ENCODE assay signal across 8 cellular contexts in genomic region chr18:46950064-46950656, GRCh38. TPM values are rescaled to one million over a fixed set of nuclear protein-coding genes. Genes with fewer than 3 reads are reported as not detected.
A peak's percentile ranks its signal among the peaks of the same experiment; 100 is the strongest.
DNase-seq lines count a peak whose midpoint lies in the region; ATAC-seq and TF ChIP-seq lines count a peak whose summit lies in the region.

No MANE protein-coding gene starts in this region.

- H3K18ac ChIP-seq in mesenchymal stem cell (ENCODE audit: low read depth in 1 of 2, low read length in 2 of 2) = no peak overlapping the region

- H3K4me1 ChIP-seq in Loucy (ENCODE audit: insufficient read depth, low read length, poor library complexity, severe bottlenecking) (no peaks in the 10 kb centered on the region), mesenchymal stem cell (ENCODE audit: control insufficient read depth, insufficient read depth, low read depth, low read length) (no peaks in the 10 kb centered on the region)

- H3K36me3 Mint-ChIP-seq in activated naive CD4-positive, alpha-beta T cell treated with anti-CD3 and anti-CD28 coated beads, Interleukin-2, amount 50 U/mL, for 72 hours = no peaks in the 10 kb centered on the region
- no peaks in the 10 kb centered on the region for H3K36me3 Mint-ChIP-seq in activated CD8-positive, alpha-beta memory T cell treated with anti-CD3 and anti-CD28 coated beads, Interleukin-2, amount 10 ng/mL, durations not matched to agents 7 days and 5 days

- H3F3A ChIP-seq in Loucy (ENCODE audit: low read depth) = no peaks in the 10 kb centered on the region

- TF ChIP-seq CTCF in GM06990 (IDR thresholded peaks at IDR 0.05; ENCODE audit: insufficient read depth, low read length, poor library complexity, severe bottlenecking) (peak; percentile 70), Loucy (conservative IDR thresholded peaks at IDR 0.05; ENCODE audit: low read length) (peak; percentile 77), VCaP (conservative IDR thresholded peaks at IDR 0.05) (peak; percentile 64)

- H3K4me2 ChIP-seq in Loucy (ENCODE audit: low read depth, low read length, poor library complexity, severe bottlenecking) (no peak overlapping the region), mesenchymal stem cell (ENCODE audit: low read length, poor library complexity, severe bottlenecking) (no peak overlapping the region)

- ATAC-seq in activated naive CD4-positive, alpha-beta T cell treated with anti-CD3 and anti-CD28 coated beads, Interleukin-2, amount 50 U/mL, for 72 hours = no peak
- no peak for ATAC-seq in GM19324 (IDR thresholded peaks at IDR 0.05; ENCODE audit: low FRiP score, unreplicated experiment)
- ATAC-seq in activated CD8-positive, alpha-beta memory T cell treated with anti-CD3 and anti-CD28 coated beads, Interleukin-2, amount 10 ng/mL, durations not matched to agents 7 days and 5 days = no peak

- 47% methylated on average over 3 of the region's 5 CpGs for WGBS in mesenchymal stem cell

- no peaks in the 10 kb centered on the region for H3K36me3 ChIP-seq in GM06990 (ENCODE audit: control insufficient read depth, insufficient read depth, low read length)
- H3K36me3 ChIP-seq in Loucy (ENCODE audit: insufficient read depth, low read length) = no peaks in the 10 kb centered on the region
- H3K36me3 ChIP-seq in mesenchymal stem cell (ENCODE audit: control insufficient read depth in 1 of 2, insufficient read depth in 2 of 2, low read depth in 1 of 2, low read length in 2 of 2) = no peaks in the 10 kb centered on the region

- no peaks in the 10 kb centered on the region for H3K79me2 ChIP-seq in Loucy (ENCODE audit: insufficient read depth, low read length)

- H3K27ac ChIP-seq in VCaP (no peak overlapping the region), mesenchymal stem cell (ENCODE audit: low read length, poor library complexity, severe bottlenecking) (no peak overlapping the region)

- no peak overlapping the region for H3K4me3 Mint-ChIP-seq in activated CD8-positive, alpha-beta memory T cell treated with anti-CD3 and anti-CD28 coated beads, Interleukin-2, amount 10 ng/mL, durations not matched to agents 7 days and 5 days

- no peak overlapping the region for H3K9ac ChIP-seq in Loucy (ENCODE audit: low read depth, low read length, poor library complexity, severe bottlenecking)
- H3K9ac ChIP-seq in mesenchymal stem cell (ENCODE audit: low read length) = no peak overlapping the region

- H2BK15ac ChIP-seq in mesenchymal stem cell (ENCODE audit: low read depth, poor library complexity, severe bottlenecking) = no peak overlapping the region

- H3K4me3 ChIP-seq in GM06990 (replicated peaks; ENCODE audit: low read depth, low read length) (no peak overlapping the region), Loucy (ENCODE audit: low read length, poor library complexity, severe bottlenecking) (no peak overlapping the region), mesenchymal stem cell (ENCODE audit: insufficient read depth in 1 of 2, low read depth in 1 of 2, low read length in 2 of 2) (no peak overlapping the region)

- H3K4ac ChIP-seq in mesenchymal stem cell (ENCODE audit: low read depth in 1 of 2, low read length in 2 of 2) = no peak overlapping the region

- CTCF ChIA-PET in activated CD8-positive, alpha-beta memory T cell treated with anti-CD3 and anti-CD28 coated beads, Interleukin-2, amount 10 ng/mL, durations not matched to agents 7 days and 5 days (lab: Charles Lee) = interaction anchor here (0.8 kb wide), 1 partner anchor 254 kb away, joined by 3 read pairs; no protein-coding TSS in a partner anchor

- no peak overlapping the region for H2AK5ac ChIP-seq in mesenchymal stem cell (ENCODE audit: low read length, severe bottlenecking)

- H3K9me3 ChIP-seq in Loucy (ENCODE audit: insufficient read depth, low read depth, low read length) (no peaks in the 10 kb centered on the region), mesenchymal stem cell (ENCODE audit: control insufficient read depth, low read length) (no peaks in the 10 kb centered on the region)

- H2AFZ ChIP-seq in Loucy (ENCODE audit: low read length) = no peak overlapping the region
- H2AFZ ChIP-seq in mesenchymal stem cell (ENCODE audit: low read depth, low read length) = no peak overlapping the region

- no peak overlapping the region for H3K14ac ChIP-seq in mesenchymal stem cell (ENCODE audit: low read length in 2 of 2)

- no peak overlapping the region for H3K27ac Mint-ChIP-seq in activated naive CD4-positive, alpha-beta T cell treated with anti-CD3 and anti-CD28 coated beads, Interleukin-2, amount 50 U/mL, for 72 hours
- no peak overlapping the region for H3K27ac Mint-ChIP-seq in activated CD8-positive, alpha-beta memory T cell treated with anti-CD3 and anti-CD28 coated beads, Interleukin-2, amount 10 ng/mL, durations not matched to agents 7 days and 5 days

- no peaks in the 10 kb centered on the region for H3K9me2 ChIP-seq in Loucy (replicated peaks; ENCODE audit: low read depth, low read length)

- no peaks in the 10 kb centered on the region for H3K4me1 Mint-ChIP-seq in activated CD8-positive, alpha-beta memory T cell treated with anti-CD3 and anti-CD28 coated beads, Interleukin-2, amount 10 ng/mL, durations not matched to agents 7 days and 5 days

- no peaks in the 10 kb centered on the region for H3K79me1 ChIP-seq in mesenchymal stem cell (replicated peaks; ENCODE audit: low read length, poor library complexity, severe bottlenecking)

- no peaks in the 10 kb centered on the region for H4K20me1 ChIP-seq in Loucy (ENCODE audit: insufficient read depth, low read length, poor library complexity, severe bottlenecking)

- H3K27me3 ChIP-seq in GM06990 (replicated peaks; ENCODE audit: control insufficient read depth, insufficient read depth, low read length) = no peaks in the 10 kb centered on the region
- no peaks in the 10 kb centered on the region for H3K27me3 ChIP-seq in Loucy (ENCODE audit: insufficient read depth, low read length, poor library complexity, severe bottlenecking)
- H3K27me3 ChIP-seq in mesenchymal stem cell (ENCODE audit: control insufficient read depth in 1 of 2, insufficient read depth in 1 of 2, low read length in 2 of 2) = no peaks in the 10 kb centered on the region

- H3K27me3 Mint-ChIP-seq in activated CD8-positive, alpha-beta memory T cell treated with anti-CD3 and anti-CD28 coated beads, Interleukin-2, amount 10 ng/mL, durations not matched to agents 7 days and 5 days = peaks cover 7% of the 10 kb centered on the region

- no peak overlapping the region for H2BK5ac ChIP-seq in mesenchymal stem cell (ENCODE audit: low read depth, low read length, poor library complexity, severe bottlenecking)

- no peaks in the 10 kb centered on the region for H3K9me3 Mint-ChIP-seq in activated naive CD4-positive, alpha-beta T cell treated with anti-CD3 and anti-CD28 coated beads, Interleukin-2, amount 50 U/mL, for 72 hours
- no peaks in the 10 kb centered on the region for H3K9me3 Mint-ChIP-seq in activated CD8-positive, alpha-beta memory T cell treated with anti-CD3 and anti-CD28 coated beads, Interleukin-2, amount 10 ng/mL, durations not matched to agents 7 days and 5 days (ENCODE audit: low read depth)

- DNase-seq in GM06990 (ENCODE audit: extremely low read depth, insufficient read length) (no peak), mesenchymal stem cell (peak; percentile 32), dedifferentiated amniotic fluid mesenchymal stem cell (ENCODE audit: extremely low spot score) (no peak)
- DNase-seq in activated naive CD4-positive, alpha-beta T cell treated with anti-CD3 and anti-CD28 coated beads, Interleukin-2, amount 50 U/mL, for 72 hours (ENCODE audit: low spot score in 2 of 2) = no peak
- DNase-seq in activated CD8-positive, alpha-beta memory T cell treated with anti-CD3 and anti-CD28 coated beads, Interleukin-2, amount 10 ng/mL, durations not matched to agents 7 days and 5 days = no peak

- no peak overlapping the region for H4K91ac ChIP-seq in mesenchymal stem cell (ENCODE audit: low read length)

- no peak overlapping the region for H3K23ac ChIP-seq in mesenchymal stem cell (ENCODE audit: low read length in 2 of 2)

- H2BK12ac ChIP-seq in mesenchymal stem cell (ENCODE audit: low read length in 2 of 2) = no peak overlapping the region

- H4K8ac ChIP-seq in mesenchymal stem cell (ENCODE audit: low read length) = no peak overlapping the region

- no peak overlapping the region for H2BK120ac ChIP-seq in mesenchymal stem cell (ENCODE audit: low read depth, low read length)

RNA-seq across cellular contexts. Expression of gene KATNAL2, which starts 32.8 kb away (rescaled TPM):
- polyA plus RNA-seq in mesenchymal stem cell (2013, experiment 1 of 2) = 2.8 TPM
- polyA plus RNA-seq in mesenchymal stem cell (2013, experiment 2 of 2) = 2.2 TPM
- total RNA-seq in activated naive CD4-positive, alpha-beta T cell treated with anti-CD3 and anti-CD28 coated beads, Interleukin-2, amount 50 U/mL, for 72 hours = 1 to 10 TPM in 1 of 2 donors, under 1 TPM in 1; 0.88 to 2.0 TPM
- under 1 TPM; 0.45 to 0.79 TPM for total RNA-seq in activated CD8-positive, alpha-beta memory T cell treated with anti-CD3 and anti-CD28 coated beads, Interleukin-2, amount 10 ng/mL, durations not matched to agents 7 days and 5 days

RNA-seq across cellular contexts. Expression of gene PIAS2, which starts 32.9 kb away (rescaled TPM):
- 34.2 TPM for polyA plus RNA-seq in mesenchymal stem cell (2013, experiment 1 of 2)
- polyA plus RNA-seq in mesenchymal stem cell (2013, experiment 2 of 2) = 35.0 TPM
- total RNA-seq in activated naive CD4-positive, alpha-beta T cell treated with anti-CD3 and anti-CD28 coated beads, Interleukin-2, amount 50 U/mL, for 72 hours = 10 to 100 TPM; 29.7 to 47.6 TPM
- total RNA-seq in activated CD8-positive, alpha-beta memory T cell treated with anti-CD3 and anti-CD28 coated beads, Interleukin-2, amount 10 ng/mL, durations not matched to agents 7 days and 5 days = 10 to 100 TPM; 11.7 to 19.8 TPM
